ENCODE assay signal across 11 cellular contexts in the genomic region with DNA sequence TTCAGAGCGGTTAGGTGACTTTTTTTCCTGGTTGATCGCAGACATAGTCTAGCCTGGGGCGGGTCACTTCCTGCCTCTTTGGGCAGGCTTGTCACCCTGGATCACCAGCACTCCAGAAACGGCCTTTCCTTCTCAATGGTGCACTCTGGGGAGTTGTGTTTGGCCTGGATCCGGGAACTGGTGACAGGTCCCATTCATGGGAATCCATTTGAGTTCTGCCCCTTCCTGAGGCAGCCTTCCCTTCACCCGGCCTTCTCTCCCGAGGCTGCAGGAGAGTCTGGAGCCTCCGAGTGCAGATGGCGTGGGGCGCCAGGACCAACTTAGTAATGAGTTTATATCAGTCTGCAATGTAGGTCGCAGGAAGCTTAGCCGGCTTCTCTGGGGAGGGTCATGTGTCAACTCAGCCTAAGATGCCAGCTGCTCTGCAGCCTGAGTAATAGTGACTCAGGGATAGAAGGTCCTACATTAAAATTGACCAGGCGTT. TPM values are rescaled to one million over a fixed set of nuclear protein-coding genes. Genes with fewer than 3 reads are reported as not detected.
DNase-seq lines count a peak whose midpoint lies in the region; ATAC-seq and TF ChIP-seq lines count a peak whose summit lies in the region.
"Had no signal": no experiment of that assay in that cellular context is flagged by ENCODE, and none has a peak within 500 bp of the region (broad histone marks: within the 10 kb centered on the region; RNA-seq: fewer than 3 reads in every experiment).

No MANE protein-coding gene starts in this region.

- peaks cover 3% of the 10 kb centered on the region for H3K36me3 Mint-ChIP-seq in mesothelial cell of epicardium

- H3K36me3 ChIP-seq in HUES64 (ENCODE audit: insufficient read depth, low read length) (peaks cover 66% of the 10 kb centered on the region), lower lobe of right lung (peaks cover 58% of the 10 kb centered on the region)

- ATAC-seq in lower lobe of right lung: peak; percentile 56 to 68

- in situ Hi-C loops in ACHN (cut with HindIII; ENCODE audit: low pct_ligation_motif_present, low pct_unique_long_range_greater_than_20kb, low sequenced_read_pairs): no loop called here

- peaks cover 5% of the 10 kb centered on the region; the same call in 1 of the 2 replicates for H3K4me1 ChIP-seq in HUES64 (ENCODE audit: insufficient read depth, low read length)
- H3K4me1 ChIP-seq in lower lobe of right lung: peaks cover 53% of the 10 kb centered on the region

- intact Hi-C loops in lower lobe of right lung (cut with DNase I): no loop called here

- no peak overlapping the region for H3K9ac ChIP-seq in HUES64 (ENCODE audit: low read depth, low read length)

- H3K27me3 ChIP-seq in HUES64 (ENCODE audit: insufficient read depth, low read length): no peaks in the 10 kb centered on the region
- H3K27me3 ChIP-seq in lower lobe of right lung (ENCODE audit: low read depth): no peaks in the 10 kb centered on the region

- 95% methylated on average over 13 of the region's 13 CpGs for WGBS in HUES64

- H3K27ac Mint-ChIP-seq in mesothelial cell of epicardium: no peak overlapping the region

- TF ChIP-seq CTCF in cardiac fibroblast (IDR thresholded peaks at IDR 0.05; ENCODE audit: low read depth, low read length): no peak
- TF ChIP-seq CTCF in lower lobe of right lung (IDR thresholded peaks at IDR 0.05): no peak
- no peak for TF ChIP-seq CTCF in mesothelial cell of epicardium (IDR thresholded peaks at IDR 0.05; ENCODE audit: unreplicated experiment)

- H3K4me1 Mint-ChIP-seq in mesothelial cell of epicardium: peaks cover 20% of the 10 kb centered on the region

- H3K9me3 ChIP-seq in HUES64 (ENCODE audit: insufficient read depth, low read depth, low read length) (no peaks in the 10 kb centered on the region), lower lobe of right lung (no peaks in the 10 kb centered on the region)

- no peaks in the 10 kb centered on the region for H3K9me3 Mint-ChIP-seq in mesothelial cell of epicardium

- no peaks in the 10 kb centered on the region for H3K27me3 Mint-ChIP-seq in mesothelial cell of epicardium (ENCODE audit: low read depth)

- H3K27ac ChIP-seq in HUES64 (ENCODE audit: low read depth, low read length) (peak overlapping the region; percentile 25; the same call in 1 of the 2 replicates), lower lobe of right lung (peak overlapping the region; percentile 62)

- H3K4me3 ChIP-seq in HUES64 (ENCODE audit: low read length) (no peak overlapping the region), cardiac fibroblast (replicated peaks in 1 of 2; ENCODE audit: low read depth in 2 of 2, low read length in 2 of 2) (peak overlapping the region in 1 of 2 donors; percentile 1), lower lobe of right lung (no peak overlapping the region)

- no peak overlapping the region for H3K4me3 Mint-ChIP-seq in mesothelial cell of epicardium

- DNase-seq in ACHN: peak; percentile 49
- peak; percentile 72 to 91 for DNase-seq in cardiac fibroblast (ENCODE audit: low read depth in 2 of 2)
- DNase-seq in lower lobe of right lung: peak; percentile 70
- DNase-seq in LoVo (ENCODE audit: low spot score): no peak
- DNase-seq in NCI-H1436 (lab: John Stamatoyannopoulos, UW): no peak
- no peak for DNase-seq in mesothelial cell of epicardium (ENCODE audit: low spot score in 2 of 2, unreplicated experiment in 2 of 2)
- no peak for DNase-seq in NCI-H2107 (lab: John Stamatoyannopoulos, UW)
- DNase-seq: DMS79, NCI-H187 treated with DMSO at 0.1 percent for 48 hours had no signal

RNA-seq across cellular contexts. Expression of a gene that starts 54.2 kb away (rescaled TPM):
- polyA plus RNA-seq in HUES64 (2013, experiment 1 of 2): not detected
- not detected for polyA plus RNA-seq in HUES64 (2013, experiment 2 of 2)
- total RNA-seq in lower lobe of right lung (1.2 TPM), mesothelial cell of epicardium (not detected in 3 replicates)
- total RNA-seq: H1 had no signal

Comparison
In these comparisons a context has a peak if more than half of its experiments do, and no peak if none do; other contexts are left out.
1. DNase-seq: peak in ACHN (single experiment), cardiac fibroblast (2 of 2) and lower lobe of right lung (single experiment); none in LoVo (single experiment), NCI-H1436 (single experiment), mesothelial cell of epicardium (0 of 2) and NCI-H2107 (single experiment).